ENCODE assay signal across 1 cellular context in genomic region chr16:4350787-4351659, GRCh38.
TF ChIP-seq lines count a peak whose summit lies in the region.

Gene PAM16, minus strand, starts transcription at chr16:4351321. Its CDS starts 87 bp downstream, at chr16:4351234.

TF ChIP-seq in HepG2, 621 proteins besides CTCF, POLR2A, EP300 and RAD21 (continued from another document and continues in another):
- TF ChIP-seq ZNF784 (CRISPR knock-in tag; IDR thresholded peaks at IDR 0.05; ENCODE audit: borderline replicate concordance) (no peak; the same call in 1 of the 2 replicates), ASH2L (IDR thresholded peaks at IDR 0.05; ENCODE audit: insufficient read length, low read depth, low read length) (peak; percentile 81), IRF1 (CRISPR knock-in tag; IDR thresholded peaks at IDR 0.05; ENCODE audit: low read depth) (no peak), RFX5 (IDR thresholded peaks at IDR 0.05; ENCODE audit: low read depth, low read length) (no peak), MEF2D (CRISPR knock-in tag; IDR thresholded peaks at IDR 0.05) (no peak), TMF1 (CRISPR knock-in tag; IDR thresholded peaks at IDR 0.05; ENCODE audit: low read depth) (peak; percentile 71; the same call in 1 of the 2 replicates), IRF2 (CRISPR knock-in tag; IDR thresholded peaks at IDR 0.05) (0 out of 2 replicates have a peak, but pooled peaks have one; percentile 22), SKIL (CRISPR knock-in tag; IDR thresholded peaks at IDR 0.05; ENCODE audit: borderline replicate concordance) (no peak), DDIT3 (CRISPR knock-in tag; IDR thresholded peaks at IDR 0.05) (no peak), ZBTB39 (CRISPR knock-in tag; IDR thresholded peaks at IDR 0.05) (0 out of 2 replicates have a peak, but pooled peaks have one; percentile 71), MIXL1 (CRISPR knock-in tag; IDR thresholded peaks at IDR 0.05) (peak; percentile 27; the same call in 1 of the 2 replicates), KDM3A (CRISPR knock-in tag; IDR thresholded peaks at IDR 0.05; ENCODE audit: low read depth) (no peak), STAT5B (CRISPR knock-in tag; IDR thresholded peaks at IDR 0.05) (0 out of 2 replicates have a peak, but pooled peaks have one; percentile 15), E2F2 (CRISPR knock-in tag; IDR thresholded peaks at IDR 0.05; ENCODE audit: borderline replicate concordance) (no peak), TFDP1 (CRISPR knock-in tag; IDR thresholded peaks at IDR 0.05; ENCODE audit: borderline replicate concordance) (0 out of 2 replicates have a peak, but pooled peaks have one; percentile 67), DBP (CRISPR knock-in tag; IDR thresholded peaks at IDR 0.05; ENCODE audit: not compliant biosample characterization) (no peak), ZNF547 (CRISPR knock-in tag; IDR thresholded peaks at IDR 0.05) (no peak), ZBED4 (CRISPR knock-in tag; IDR thresholded peaks at IDR 0.05; ENCODE audit: borderline replicate concordance) (no peak), ZBTB25 (CRISPR knock-in tag; IDR thresholded peaks at IDR 0.05) (no peak), ZBTB42 (CRISPR knock-in tag; IDR thresholded peaks at IDR 0.05) (no peak), KLF11 (CRISPR knock-in tag; IDR thresholded peaks at IDR 0.05) (no peak), HOXA5 (CRISPR knock-in tag; IDR thresholded peaks at IDR 0.05) (no peak), ZNF460 (CRISPR knock-in tag; IDR thresholded peaks at IDR 0.05; ENCODE audit: borderline replicate concordance) (0 out of 2 replicates have a peak, but pooled peaks have one; percentile 34), ETS1 (CRISPR knock-in tag; IDR thresholded peaks at IDR 0.05) (no peak), TRAFD1 (CRISPR knock-in tag; IDR thresholded peaks at IDR 0.05; ENCODE audit: borderline replicate concordance) (no peak), ARID4A (CRISPR knock-in tag; IDR thresholded peaks at IDR 0.05; ENCODE audit: borderline replicate concordance) (peak; percentile 70), RFXAP (CRISPR knock-in tag; IDR thresholded peaks at IDR 0.05; ENCODE audit: borderline replicate concordance) (no peak), ZMYM2 (CRISPR knock-in tag; IDR thresholded peaks at IDR 0.05) (peak; percentile 13; the same call in 1 of the 2 replicates), ZNF430 (CRISPR knock-in tag; IDR thresholded peaks at IDR 0.05) (no peak), AGO2 (optimal IDR thresholded peaks at IDR 0.05; ENCODE audit: low read depth, low read length) (peak; percentile 81)
